ENCODE assay signal across 17 cellular contexts in the genomic region with DNA sequence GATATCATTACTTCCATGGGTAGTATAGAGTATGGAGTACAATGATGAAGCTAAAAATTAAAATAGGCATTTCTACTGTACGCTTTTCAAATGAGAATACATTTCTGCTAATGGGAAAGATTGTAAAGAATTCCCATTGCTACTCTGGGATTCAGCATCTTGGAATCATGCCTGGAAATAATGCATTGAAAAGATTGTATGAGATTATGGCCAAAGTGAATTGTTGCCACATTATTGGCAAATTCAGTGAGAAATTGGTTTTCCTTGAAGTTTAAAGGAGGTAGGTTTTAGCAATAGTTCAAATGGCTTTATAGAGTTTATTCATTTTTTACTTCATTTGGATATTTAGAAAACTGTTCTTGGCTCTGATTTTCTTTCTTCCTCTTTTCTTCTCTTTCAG.
A peak's percentile ranks its signal among the peaks of the same experiment; 100 is the strongest.
DNase-seq lines count a peak whose midpoint lies in the region; ATAC-seq and TF ChIP-seq lines count a peak whose summit lies in the region.
"Had no signal": no experiment of that assay in that cellular context is flagged by ENCODE, and none has a peak within 500 bp of the region (broad histone marks: within the 10 kb centered on the region; RNA-seq: fewer than 3 reads in every experiment).

No MANE protein-coding gene starts in this region.

- peak overlapping the region in 3 of 5 experiments; percentile 1 to 72 (median 16) for H3K27ac Mint-ChIP-seq in brain
- peak overlapping the region; percentile 10 to 62 (median 33) for H3K27ac Mint-ChIP-seq in nephron
- H3K27ac Mint-ChIP-seq: CD4-positive, CD25-positive, alpha-beta regulatory T cell; CD8-positive, alpha-beta memory T cell; H9 had no signal

- no peaks in the 10 kb centered on the region for H3K36me3 ChIP-seq in SK-N-MC (ENCODE audit: insufficient read depth, low read length)
- H3K36me3 ChIP-seq: BE2C had no signal

- H3K9ac ChIP-seq in SK-N-MC (ENCODE audit: insufficient read length) = no peak overlapping the region

- H3K36me3 Mint-ChIP-seq in brain = peaks cover 21% of the 10 kb centered on the region
- H3K36me3 Mint-ChIP-seq in nephron (ENCODE audit: low read depth) = peaks cover 14% of the 10 kb centered on the region
- H3K36me3 Mint-ChIP-seq: CD4-positive, CD25-positive, alpha-beta regulatory T cell; CD8-positive, alpha-beta memory T cell had no signal

- no peak overlapping the region for H3K4me3 ChIP-seq in SK-N-MC
- H3K4me3 ChIP-seq: GM12878 had no signal

- no peak for TF ChIP-seq CTCF in brain (conservative IDR thresholded peaks at IDR 0.05)
- no peak for TF ChIP-seq CTCF in nephron (IDR thresholded peaks at IDR 0.05; ENCODE audit: unreplicated experiment in 3 of 3)

- H3K9me3 ChIP-seq in SK-N-MC (ENCODE audit: low read depth, low read length) = no peaks in the 10 kb centered on the region
- H3K9me3 ChIP-seq: BE2C had no signal

- H3K4me3 Mint-ChIP-seq in brain (no peak overlapping the region), nephron (no peak overlapping the region)
- H3K4me3 Mint-ChIP-seq: CD4-positive, CD25-positive, alpha-beta regulatory T cell; CD8-positive, alpha-beta memory T cell; H9 had no signal

- no peak for ATAC-seq in HG03280 (IDR thresholded peaks at IDR 0.05; ENCODE audit: unreplicated experiment)
- ATAC-seq: GM12878 had no signal

- H3K27me3 Mint-ChIP-seq in brain (no peaks in the 10 kb centered on the region), nephron (ENCODE audit: low read depth) (no peaks in the 10 kb centered on the region)
- H3K27me3 Mint-ChIP-seq: CD4-positive, CD25-positive, alpha-beta regulatory T cell; CD8-positive, alpha-beta memory T cell had no signal

- H3K27ac ChIP-seq in SK-N-MC = peak overlapping the region; percentile 6; the same call in 1 of the 2 replicates

- DNase-seq in NCI-H1105 treated with DMSO at 0.1 percent for 48 hours (lab: John Stamatoyannopoulos, UW) (peak; percentile 17), SK-N-MC (ENCODE audit: low read depth, low spot score) (no peak), T1000 (lab: John Stamatoyannopoulos, UW) (no peak), NCI-H748 (lab: John Stamatoyannopoulos, UW; ENCODE audit: unreplicated experiment) (no peak)
- DNase-seq: BE2C; C1 segment of cervical spinal cord; CD4-positive, CD25-positive, alpha-beta regulatory T cell; CD8-positive, alpha-beta memory T cell; COR-L47; DMS 273 treated with DMSO at 0.1 percent for 48 hours; DND-41; EL; H9 had no signal

- H3K9me3 Mint-ChIP-seq in brain (peaks cover 8 to 19% (median 8%) of the 10 kb centered on the region in 5 experiments), nephron (peaks cover 5% of the 10 kb centered on the region)

- H3K4me1 Mint-ChIP-seq in brain = peaks cover 34% of the 10 kb centered on the region
- peaks cover 26% of the 10 kb centered on the region for H3K4me1 Mint-ChIP-seq in nephron
- H3K4me1 Mint-ChIP-seq: CD4-positive, CD25-positive, alpha-beta regulatory T cell; CD8-positive, alpha-beta memory T cell had no signal
